ENCODE assay signal across 18 cellular contexts in genomic region chr22:24165673-24166072, GRCh38. TPM values are rescaled to one million over a fixed set of nuclear protein-coding genes. Genes with fewer than 3 reads are reported as not detected.
DNase-seq lines count a peak whose midpoint lies in the region; ATAC-seq lines count a peak whose summit lies in the region.
"Had no signal": no experiment of that assay in that cellular context is flagged by ENCODE, and none has a peak within 500 bp of the region (broad histone marks: within the 10 kb centered on the region; RNA-seq: fewer than 3 reads in every experiment).

No MANE protein-coding gene starts in this region.

- H3K27ac ChIP-seq in epithelial cell of prostate: no peak overlapping the region
- H3K27ac ChIP-seq: suprapubic skin had no signal

- H3K9me3 Mint-ChIP-seq in activated T-cell treated with anti-CD3 and anti-CD28 coated beads, Interleukin-2, amount 50 U/mL, for 24 hours: no peaks in the 10 kb centered on the region
- H3K9me3 Mint-ChIP-seq: mesothelial cell of epicardium had no signal

- no peak for DNase-seq in activated T-cell treated with anti-CD3 and anti-CD28 coated beads, Interleukin-2, amount 50 U/mL, for 24 hours
- DNase-seq in activated T-cell treated with anti-CD3 and anti-CD28 coated beads for 4 hours (no peak), M059J (ENCODE audit: low read depth) (peak; percentile 32), epithelial cell of prostate (ENCODE audit: low read depth, low spot score) (peak; percentile 51), renal cortical epithelial cell (ENCODE audit: low read depth) (peak; percentile 38)
- DNase-seq in effector CD8-positive, alpha-beta T cell (lab: John Stamatoyannopoulos, UW): no peak
- DNase-seq: C1 segment of cervical spinal cord; DMS 273 treated with DMSO at 0.1 percent for 48 hours; left colon; NCI-H1105 treated with DMSO at 0.1 percent for 48 hours; NCI-H2081 treated with DMSO at 0.1 percent for 48 hours; NCI-H510A; SIG-M5; stimulated activated CD8-positive, alpha-beta memory T cell treated with anti-CD3 and anti-CD28 coated beads, Interleukin-4, amount 100 ng/mL, for 48 hours had no signal

- ATAC-seq in GM19395 (IDR thresholded peaks at IDR 0.05; ENCODE audit: unreplicated experiment) (no peak), HG03108 (IDR thresholded peaks at IDR 0.05; ENCODE audit: unreplicated experiment) (no peak)

- H3K27me3 Mint-ChIP-seq in activated T-cell treated with anti-CD3 and anti-CD28 coated beads, Interleukin-2, amount 50 U/mL, for 24 hours: no peaks in the 10 kb centered on the region

- peaks cover 65% of the 10 kb centered on the region for H3K36me3 Mint-ChIP-seq in activated T-cell treated with anti-CD3 and anti-CD28 coated beads, Interleukin-2, amount 50 U/mL, for 24 hours (ENCODE audit: low read depth)
- H3K36me3 Mint-ChIP-seq: mesothelial cell of epicardium had no signal

- H3K4me1 Mint-ChIP-seq in activated T-cell treated with anti-CD3 and anti-CD28 coated beads, Interleukin-2, amount 50 U/mL, for 24 hours (ENCODE audit: low read depth): peaks cover 27% of the 10 kb centered on the region
- H3K4me1 Mint-ChIP-seq: mesothelial cell of epicardium had no signal

- peak overlapping the region; percentile 73 for H3K27ac Mint-ChIP-seq in activated T-cell treated with anti-CD3 and anti-CD28 coated beads, Interleukin-2, amount 50 U/mL, for 24 hours
- H3K27ac Mint-ChIP-seq: mesothelial cell of epicardium had no signal

- no peak overlapping the region for H3K4me3 Mint-ChIP-seq in activated T-cell treated with anti-CD3 and anti-CD28 coated beads, Interleukin-2, amount 50 U/mL, for 24 hours
- H3K4me3 Mint-ChIP-seq: mesothelial cell of epicardium had no signal

RNA-seq across cellular contexts. Expression of gene SUSD2, which starts 15.6 kb away (rescaled TPM):
- total RNA-seq in M059J (2014; rRNA removed; shearing (Covaris generic)): 0.15 TPM in 1 of 2 replicates, not detected in the other
- total RNA-seq in renal cortical epithelial cell: 0.10 TPM in 1 of 2 replicates, not detected in the other

Comparison
In these comparisons a context has a peak if more than half of its experiments do, and no peak if none do; other contexts are left out.
1. DNase-seq: peak in M059J (single experiment), epithelial cell of prostate (single experiment) and renal cortical epithelial cell (single experiment); none in activated T-cell treated with anti-CD3 and anti-CD28 coated beads, Interleukin-2, amount 50 U/mL, for 24 hours (single experiment), activated T-cell treated with anti-CD3 and anti-CD28 coated beads for 4 hours (single experiment) and effector CD8-positive, alpha-beta T cell (single experiment).